In the genomic region with DNA sequence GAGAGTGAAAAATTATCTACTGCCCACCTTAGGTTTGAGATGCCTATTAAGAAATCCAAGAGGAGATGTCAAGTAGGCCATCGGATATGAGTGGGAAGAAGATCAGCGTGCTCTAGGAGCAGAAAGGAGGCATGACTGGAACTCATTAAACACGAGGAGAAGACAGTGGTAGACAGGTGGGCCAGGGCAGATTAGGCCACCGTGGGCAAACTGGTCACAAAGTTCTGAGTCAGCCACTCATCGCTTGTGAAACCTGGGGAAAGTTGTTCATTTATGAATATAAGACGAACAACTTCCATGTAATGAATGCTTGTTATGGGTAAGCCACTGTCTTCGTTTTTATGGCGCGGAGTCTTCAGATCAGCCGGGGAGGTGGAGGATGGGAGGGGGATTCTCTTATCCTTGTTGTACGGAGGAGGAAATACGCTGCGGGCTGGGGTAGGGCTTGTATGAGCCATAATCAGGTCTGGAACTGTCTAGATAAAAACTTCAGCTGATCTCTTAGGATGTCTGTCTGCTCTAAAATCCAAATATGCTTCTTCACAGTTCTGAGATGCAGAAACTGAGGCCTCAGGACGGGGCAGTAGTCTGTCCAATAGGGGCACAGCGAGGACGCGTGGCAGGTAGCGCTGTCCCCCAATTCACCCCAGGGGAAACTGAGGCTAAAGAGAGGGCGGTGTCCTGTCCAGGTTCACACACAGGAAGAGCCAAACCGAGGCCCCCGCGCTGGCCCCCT, we compare ENCODE assay signal across 8 cellular contexts. TPM values are rescaled to one million over a fixed set of nuclear protein-coding genes. Genes with fewer than 3 reads are reported as not detected.
A peak's percentile ranks its signal among the peaks of the same experiment; 100 is the strongest.
DNase-seq lines count a peak whose midpoint lies in the region; ATAC-seq and TF ChIP-seq lines count a peak whose summit lies in the region.

No MANE protein-coding gene starts in this region.

- peak overlapping the region; percentile 83 for H2AK5ac ChIP-seq in mesenchymal stem cell (ENCODE audit: low read length, severe bottlenecking)

- TF ChIP-seq CTCF in CD14-positive monocyte (IDR thresholded peaks at IDR 0.05) = no peak
- no peak for TF ChIP-seq CTCF in KMS-11 (conservative IDR thresholded peaks at IDR 0.05; ENCODE audit: low read depth, low read length)
- no peak for TF ChIP-seq CTCF in body of pancreas (IDR thresholded peaks at IDR 0.05)

- intact Hi-C loops in CD14-positive monocyte (cut with micrococcal nuclease) = loop anchor here (2.0 kb wide), 1 partner anchor 19 kb away; a partner anchor contains a TSS
- intact Hi-C loops in body of pancreas (cut with DNase I) = no loop called here

- H2BK5ac ChIP-seq in mesenchymal stem cell (ENCODE audit: low read depth, low read length, poor library complexity, severe bottlenecking) = peak overlapping the region; percentile 61

- no peaks in the 10 kb centered on the region for H3K27me3 ChIP-seq in KMS-11 (ENCODE audit: insufficient read depth, low read depth)
- no peaks in the 10 kb centered on the region for H3K27me3 ChIP-seq in body of pancreas
- H3K27me3 ChIP-seq in mesenchymal stem cell (ENCODE audit: control insufficient read depth in 1 of 2, insufficient read depth in 1 of 2, low read length in 2 of 2) = no peaks in the 10 kb centered on the region

- peak overlapping the region; percentile 95 for H4K8ac ChIP-seq in mesenchymal stem cell (ENCODE audit: low read length)

- CTCF ChIA-PET in HEK293T (lab: Yijun Ruan, JAX) = no interaction called here

- peak overlapping the region in 1 of 2 experiments; percentile 96 for H3K14ac ChIP-seq in mesenchymal stem cell (ENCODE audit: low read length in 2 of 2)

- peaks cover 8% of the 10 kb centered on the region; the same call in 1 of the 2 replicates for H3K79me2 ChIP-seq in KMS-11 (ENCODE audit: insufficient read depth, low read depth)

- H3K4me1 Mint-ChIP-seq in CD14-positive monocyte = peaks cover 52% of the 10 kb centered on the region

- H2AFZ ChIP-seq in KMS-11 (ENCODE audit: low read depth) = peak overlapping the region; percentile 80
- H2AFZ ChIP-seq in mesenchymal stem cell (ENCODE audit: low read depth, low read length) = peak overlapping the region; percentile 91

- H3K4me2 ChIP-seq in KMS-11 (peak overlapping the region; percentile 79), mesenchymal stem cell (ENCODE audit: low read length, poor library complexity, severe bottlenecking) (peak overlapping the region; percentile 85)

- H2BK120ac ChIP-seq in mesenchymal stem cell (ENCODE audit: low read depth, low read length) = no peak overlapping the region

- H3K4me1 ChIP-seq in KMS-11 (ENCODE audit: low read depth, poor library complexity, severe bottlenecking) (peaks cover 19% of the 10 kb centered on the region), body of pancreas (peaks cover 90% of the 10 kb centered on the region), mesenchymal stem cell (ENCODE audit: control insufficient read depth, insufficient read depth, low read depth, low read length) (peaks cover 15% of the 10 kb centered on the region)

- H4K20me1 ChIP-seq in KMS-11 (ENCODE audit: insufficient read depth) = no peaks in the 10 kb centered on the region

- H3K4me3 ChIP-seq in KMS-11 (IDR thresholded peaks at IDR 0.05; ENCODE audit: insufficient read depth, low read depth, low read length) (no peak overlapping the region), body of pancreas (peak overlapping the region; percentile 5 to 8), mesenchymal stem cell (ENCODE audit: insufficient read depth in 1 of 2, low read depth in 1 of 2, low read length in 2 of 2) (peak overlapping the region; percentile 57 to 81)

- no peak for ATAC-seq in body of pancreas
- ATAC-seq in HG02759 (IDR thresholded peaks at IDR 0.05; ENCODE audit: unreplicated experiment) = no peak
- no peak for ATAC-seq in left lobe of liver

- TF ChIP-seq POLR2A in body of pancreas (IDR thresholded peaks at IDR 0.05) = no peak

- H3K36me3 Mint-ChIP-seq in CD14-positive monocyte = no peaks in the 10 kb centered on the region

- peak overlapping the region; percentile 57 for H4K91ac ChIP-seq in mesenchymal stem cell (ENCODE audit: low read length)

- DNase-seq in CD14-positive monocyte (ENCODE audit: low spot score) (no peak), body of pancreas (peak in 2 of 4 donors; percentile 18 to 35), mesenchymal stem cell (peak; percentile 15), HEK293T (ENCODE audit: extremely low spot score) (no peak), NAMALWA (ENCODE audit: low spot score) (no peak), left lobe of liver (ENCODE audit: low spot score) (no peak)

- no peak overlapping the region for H3K23ac ChIP-seq in mesenchymal stem cell (ENCODE audit: low read length in 2 of 2)

- peak overlapping the region in 1 of 2 experiments; percentile 18 for H2BK12ac ChIP-seq in mesenchymal stem cell (ENCODE audit: low read length in 2 of 2)

- H3K9ac ChIP-seq in KMS-11 (peak overlapping the region; percentile 63; the same call in 1 of the 2 replicates), mesenchymal stem cell (ENCODE audit: low read length) (peak overlapping the region; percentile 94)

- H2BK15ac ChIP-seq in mesenchymal stem cell (ENCODE audit: low read depth, poor library complexity, severe bottlenecking) = peak overlapping the region; percentile 94

- POLR2A ChIA-PET in HEK293T (lab: Yijun Ruan, JAX) = no interaction called here

- peak overlapping the region; percentile 89 to 95 (median 93) for H3K27ac Mint-ChIP-seq in CD14-positive monocyte

- 29 to 47% methylated on average over 13 to 22 of the region's 22 CpGs for WGBS in body of pancreas, 2 donors
- WGBS in mesenchymal stem cell = 51% methylated on average over 22 of the region's 22 CpGs

- H3K4ac ChIP-seq in mesenchymal stem cell (ENCODE audit: low read depth in 1 of 2, low read length in 2 of 2) = peak overlapping the region; percentile 35 to 90

- H3K9me3 ChIP-seq in body of pancreas (no peaks in the 10 kb centered on the region), mesenchymal stem cell (ENCODE audit: control insufficient read depth, low read length) (no peaks in the 10 kb centered on the region)

- peak overlapping the region; percentile 85 to 91 for H3K4me3 Mint-ChIP-seq in CD14-positive monocyte

- H3K9me3 Mint-ChIP-seq in CD14-positive monocyte = no peaks in the 10 kb centered on the region

- peak overlapping the region; percentile 85 to 89 for H3K18ac ChIP-seq in mesenchymal stem cell (ENCODE audit: low read depth in 1 of 2, low read length in 2 of 2)

- H3K36me3 ChIP-seq in KMS-11 (ENCODE audit: insufficient read depth) (no peaks in the 10 kb centered on the region), body of pancreas (replicated peaks in 1 of 2; ENCODE audit: insufficient read depth in 1 of 2, low read depth in 2 of 2) (no peaks in the 10 kb centered on the region), mesenchymal stem cell (ENCODE audit: control insufficient read depth in 1 of 2, insufficient read depth in 2 of 2, low read depth in 1 of 2, low read length in 2 of 2) (peaks cover 3 to 13% of the 10 kb centered on the region in 2 experiments)

- peaks cover 13% of the 10 kb centered on the region for H3K79me1 ChIP-seq in mesenchymal stem cell (replicated peaks; ENCODE audit: low read length, poor library complexity, severe bottlenecking)

- no peaks in the 10 kb centered on the region for H3K27me3 Mint-ChIP-seq in CD14-positive monocyte (ENCODE audit: low read depth in 3 of 3)

- H3K27ac ChIP-seq in KMS-11 (peak overlapping the region; percentile 77), body of pancreas (peak overlapping the region; percentile 93 to 98 (median 96)), mesenchymal stem cell (ENCODE audit: low read length, poor library complexity, severe bottlenecking) (peak overlapping the region; percentile 63)

TF ChIP-seq in HEK293T, 16 proteins besides CTCF, POLR2A, EP300 and RAD21:
- TF ChIP-seq ELF4 (IDR thresholded peaks at IDR 0.05) = no peak
- TF ChIP-seq NFRKB (IDR thresholded peaks at IDR 0.05) = no peak
- no peak for TF ChIP-seq HDGF (IDR thresholded peaks at IDR 0.05; ENCODE audit: borderline replicate concordance)
- no peak for TF ChIP-seq SUZ12 (IDR thresholded peaks at IDR 0.05)
- no peak for TF ChIP-seq ARNT (IDR thresholded peaks at IDR 0.05)
- no peak for TF ChIP-seq CTBP1 (IDR thresholded peaks at IDR 0.05; ENCODE audit: borderline replicate concordance)
- TF ChIP-seq FOXK2 (IDR thresholded peaks at IDR 0.05) = no peak
- no peak for TF ChIP-seq FOXM1 (IDR thresholded peaks at IDR 0.05; ENCODE audit: borderline replicate concordance)
- no peak for TF ChIP-seq BHLHE40 (IDR thresholded peaks at IDR 0.05; ENCODE audit: borderline replicate concordance)
- TF ChIP-seq SP1 (IDR thresholded peaks at IDR 0.05) = no peak
TF ChIP-seq in HEK293T: peak in this region for 0.

RNA-seq across cellular contexts. Expression of a gene that starts 1.1 kb away (rescaled TPM):
- 1 to 10 TPM; 2.7 to 3.5 TPM for polyA plus RNA-seq in CD14-positive monocyte
- total RNA-seq in body of pancreas = 10 to 100 TPM; 50.3 to 95.9 TPM
- polyA plus RNA-seq in mesenchymal stem cell (2013, experiment 1 of 2) = 18.1 TPM
- 17.4 TPM for polyA plus RNA-seq in mesenchymal stem cell (2013, experiment 2 of 2)
- total RNA-seq in left lobe of liver = 58.5 TPM

RNA-seq across cellular contexts. Expression of a gene that starts 18.9 kb away (rescaled TPM):
- polyA plus RNA-seq in CD14-positive monocyte = 1 to 10 TPM; 1.2 to 1.8 TPM
- total RNA-seq in body of pancreas (10 to 100 TPM; 12.7 to 21.1 TPM), left lobe of liver (29.0 TPM)
- 20.5 TPM for polyA plus RNA-seq in mesenchymal stem cell (2013, experiment 1 of 2)
- polyA plus RNA-seq in mesenchymal stem cell (2013, experiment 2 of 2) = 20.3 TPM

RNA-seq across cellular contexts. Expression of a gene that starts 35.8 kb away (rescaled TPM):
- polyA plus RNA-seq in CD14-positive monocyte = not detected
- total RNA-seq in body of pancreas (not detected), left lobe of liver (not detected)
- polyA plus RNA-seq in mesenchymal stem cell (2013, experiment 1 of 2) = not detected
- polyA plus RNA-seq in mesenchymal stem cell (2013, experiment 2 of 2) = not detected

RNA-seq across cellular contexts. Expression of a gene that starts 57.6 kb away (rescaled TPM):
- polyA plus RNA-seq in CD14-positive monocyte = not detected
- total RNA-seq in body of pancreas = not detected
- 0.03 TPM for polyA plus RNA-seq in mesenchymal stem cell (2013, experiment 1 of 2)
- polyA plus RNA-seq in mesenchymal stem cell (2013, experiment 2 of 2) = 0.03 TPM
- total RNA-seq in left lobe of liver = not detected
